In genomic region chr18:62262050-62262449, GRCh38 we compare ENCODE assay signal across 22 cellular contexts.
"Had no signal": no experiment of that assay in that cellular context is flagged by ENCODE, and none has a peak within 500 bp of the region (broad histone marks: within the 10 kb centered on the region; RNA-seq: fewer than 3 reads in every experiment).

No MANE protein-coding gene starts in this region.

- H3K9me3 ChIP-seq: gastrocnemius medialis, left ventricle myocardium inferior, lower lobe of right lung, ovary, testis, tibial artery had no signal

- H3K27ac ChIP-seq: dorsolateral prefrontal cortex, epithelial cell of prostate, gastrocnemius medialis, left ventricle myocardium inferior, lower lobe of right lung, ovary, testis, tibial artery had no signal

- H3K27ac Mint-ChIP-seq: stimulated activated effector memory CD8-positive, alpha-beta T cell treated with anti-CD3 and anti-CD28 coated beads, Interleukin-12 subunit alpha, Interleukin-12 subunit beta, amount 100 ng/mL, for 72 hours; type B pancreatic cell had no signal

- H3K4me3 Mint-ChIP-seq: natural killer cell; stimulated activated effector memory CD8-positive, alpha-beta T cell treated with anti-CD3 and anti-CD28 coated beads, Interleukin-12 subunit alpha, Interleukin-12 subunit beta, amount 100 ng/mL, for 72 hours; type B pancreatic cell had no signal

- DNase-seq: dorsolateral prefrontal cortex; effector CD4-positive, alpha-beta T cell; foreskin fibroblast; gastrocnemius medialis; head of caudate nucleus; kidney; left ventricle myocardium inferior; lower lobe of right lung; natural killer cell; occipital lobe; ovary; stimulated activated CD4-positive, alpha-beta T cell treated with anti-CD3 and anti-CD28 coated beads, Interleukin-2, amount 100 ng/mL, for 24 hours; stimulated activated CD4-positive, alpha-beta T cell treated with anti-CD3 and anti-CD28 coated beads, Interleukin-4, amount 100 ng/mL, for 24 hours; stimulated activated naive CD8-positive, alpha-beta T cell treated with anti-CD3 and anti-CD28 coated beads, Interleukin-15, Interleukin-2, amounts not matched to agents 100 U/mL and 50 U/mL, for 24 hours; substantia nigra; testis; tibial artery had no signal

- H3K9me3 Mint-ChIP-seq: natural killer cell; stimulated activated effector memory CD8-positive, alpha-beta T cell treated with anti-CD3 and anti-CD28 coated beads, Interleukin-12 subunit alpha, Interleukin-12 subunit beta, amount 100 ng/mL, for 72 hours; type B pancreatic cell had no signal

- H3K36me3 ChIP-seq: ovary had no signal

- H3K27me3 Mint-ChIP-seq: type B pancreatic cell had no signal

- ATAC-seq: esophagus mucosa; gastrocnemius medialis; lower lobe of right lung; natural killer cell; sciatic nerve; stimulated activated effector memory CD8-positive, alpha-beta T cell treated with anti-CD3 and anti-CD28 coated beads, Interleukin-12 subunit alpha, Interleukin-12 subunit beta, amount 100 ng/mL, for 72 hours; stimulated activated naive CD8-positive, alpha-beta T cell treated with anti-CD3 and anti-CD28 coated beads, Interleukin-15, Interleukin-2, amounts not matched to agents 100 U/mL and 50 U/mL, for 24 hours had no signal

- H3K4me3 ChIP-seq: dorsolateral prefrontal cortex, gastrocnemius medialis, left ventricle myocardium inferior, lower lobe of right lung, ovary, testis, tibial artery had no signal

- H3K4me1 Mint-ChIP-seq: stimulated activated effector memory CD8-positive, alpha-beta T cell treated with anti-CD3 and anti-CD28 coated beads, Interleukin-12 subunit alpha, Interleukin-12 subunit beta, amount 100 ng/mL, for 72 hours had no signal

- H3K27me3 ChIP-seq: dorsolateral prefrontal cortex, gastrocnemius medialis, ovary, testis, tibial artery had no signal

- H3K4me1 ChIP-seq: gastrocnemius medialis, left ventricle myocardium inferior, lower lobe of right lung, testis, tibial artery had no signal
